1 cellular context compared by ENCODE assay signal in genomic region chr10:104231784-104232612, GRCh38.
TF ChIP-seq lines count a peak whose summit lies in the region.

Gene CFAP43, minus strand, starts transcription at chr10:104232364. Its CDS starts 118 bp downstream, at chr10:104232246.

TF ChIP-seq in WTC11, 78 proteins besides CTCF, POLR2A, EP300 and RAD21 (continued from another document and continues in another):
- no peak for TF ChIP-seq ZNF532 (CRISPR knock-in tag; IDR thresholded peaks at IDR 0.05; ENCODE audit: borderline replicate concordance)
- TF ChIP-seq, protein P1, sequence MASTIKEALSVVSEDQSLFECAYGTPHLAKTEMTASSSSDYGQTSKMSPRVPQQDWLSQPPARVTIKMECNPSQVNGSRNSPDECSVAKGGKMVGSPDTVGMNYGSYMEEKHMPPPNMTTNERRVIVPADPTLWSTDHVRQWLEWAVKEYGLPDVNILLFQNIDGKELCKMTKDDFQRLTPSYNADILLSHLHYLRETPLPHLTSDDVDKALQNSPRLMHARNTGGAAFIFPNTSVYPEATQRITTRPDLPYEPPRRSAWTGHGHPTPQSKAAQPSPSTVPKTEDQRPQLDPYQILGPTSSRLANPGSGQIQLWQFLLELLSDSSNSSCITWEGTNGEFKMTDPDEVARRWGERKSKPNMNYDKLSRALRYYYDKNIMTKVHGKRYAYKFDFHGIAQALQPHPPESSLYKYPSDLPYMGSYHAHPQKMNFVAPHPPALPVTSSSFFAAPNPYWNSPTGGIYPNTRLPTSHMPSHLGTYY (CRISPR knock-in tag; IDR thresholded peaks at IDR 0.05): no peak
- no peak for TF ChIP-seq ZNF317 (CRISPR knock-in tag; IDR thresholded peaks at IDR 0.05; ENCODE audit: borderline replicate concordance, low read depth)
- no peak for TF ChIP-seq ZNF425 (CRISPR knock-in tag; conservative IDR thresholded peaks at IDR 0.05)
- TF ChIP-seq SMAD3 (CRISPR knock-in tag; IDR thresholded peaks at IDR 0.05; ENCODE audit: borderline replicate concordance): peak; percentile 70; the same call in 1 of the 2 replicates
- TF ChIP-seq ATF6 (CRISPR knock-in tag; IDR thresholded peaks at IDR 0.05): no peak
- TF ChIP-seq ZNF671 (CRISPR knock-in tag; IDR thresholded peaks at IDR 0.05): no peak
- no peak for TF ChIP-seq ZNF121 (CRISPR knock-in tag; IDR thresholded peaks at IDR 0.05)
- TF ChIP-seq JUN (CRISPR knock-in tag; IDR thresholded peaks at IDR 0.05): no peak
- TF ChIP-seq, protein P2, sequence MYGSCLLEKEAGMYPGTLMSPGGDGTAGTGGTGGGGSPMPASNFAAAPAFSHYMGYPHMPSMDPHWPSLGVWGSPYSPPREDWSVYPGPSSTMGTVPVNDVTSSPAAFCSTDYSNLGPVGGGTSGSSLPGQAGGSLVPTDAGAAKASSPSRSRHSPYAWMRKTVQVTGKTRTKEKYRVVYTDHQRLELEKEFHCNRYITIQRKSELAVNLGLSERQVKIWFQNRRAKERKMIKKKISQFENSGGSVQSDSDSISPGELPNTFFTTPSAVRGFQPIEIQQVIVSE (CRISPR knock-in tag; IDR thresholded peaks at IDR 0.05; ENCODE audit: borderline replicate concordance): no peak
- no peak for TF ChIP-seq ZMAT4 (CRISPR knock-in tag; IDR thresholded peaks at IDR 0.05)
- 0 out of 2 replicates have a peak, but pooled peaks have one; percentile 72 for TF ChIP-seq ZNF232 (CRISPR knock-in tag; IDR thresholded peaks at IDR 0.05)
- TF ChIP-seq ATF3 (CRISPR knock-in tag; conservative IDR thresholded peaks at IDR 0.05): no peak
- no peak for TF ChIP-seq AFF4 (CRISPR knock-in tag; IDR thresholded peaks at IDR 0.05; ENCODE audit: borderline replicate concordance)
- TF ChIP-seq, protein P3, sequence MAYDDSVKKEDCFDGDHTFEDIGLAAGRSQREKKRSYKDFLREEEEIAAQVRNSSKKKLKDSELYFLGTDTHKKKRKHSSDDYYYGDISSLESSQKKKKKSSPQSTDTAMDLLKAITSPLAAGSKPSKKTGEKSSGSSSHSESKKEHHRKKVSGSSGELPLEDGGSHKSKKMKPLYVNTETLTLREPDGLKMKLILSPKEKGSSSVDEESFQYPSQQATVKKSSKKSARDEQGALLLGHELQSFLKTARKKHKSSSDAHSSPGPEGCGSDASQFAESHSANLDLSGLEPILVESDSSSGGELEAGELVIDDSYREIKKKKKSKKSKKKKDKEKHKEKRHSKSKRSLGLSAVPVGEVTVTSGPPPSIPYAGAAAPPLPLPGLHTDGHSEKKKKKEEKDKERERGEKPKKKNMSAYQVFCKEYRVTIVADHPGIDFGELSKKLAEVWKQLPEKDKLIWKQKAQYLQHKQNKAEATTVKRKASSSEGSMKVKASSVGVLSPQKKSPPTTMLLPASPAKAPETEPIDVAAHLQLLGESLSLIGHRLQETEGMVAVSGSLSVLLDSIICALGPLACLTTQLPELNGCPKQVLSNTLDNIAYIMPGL (CRISPR knock-in tag; IDR thresholded peaks at IDR 0.05): 0 out of 2 replicates have a peak, but pooled peaks have one; percentile 15
- TF ChIP-seq, protein P4, sequence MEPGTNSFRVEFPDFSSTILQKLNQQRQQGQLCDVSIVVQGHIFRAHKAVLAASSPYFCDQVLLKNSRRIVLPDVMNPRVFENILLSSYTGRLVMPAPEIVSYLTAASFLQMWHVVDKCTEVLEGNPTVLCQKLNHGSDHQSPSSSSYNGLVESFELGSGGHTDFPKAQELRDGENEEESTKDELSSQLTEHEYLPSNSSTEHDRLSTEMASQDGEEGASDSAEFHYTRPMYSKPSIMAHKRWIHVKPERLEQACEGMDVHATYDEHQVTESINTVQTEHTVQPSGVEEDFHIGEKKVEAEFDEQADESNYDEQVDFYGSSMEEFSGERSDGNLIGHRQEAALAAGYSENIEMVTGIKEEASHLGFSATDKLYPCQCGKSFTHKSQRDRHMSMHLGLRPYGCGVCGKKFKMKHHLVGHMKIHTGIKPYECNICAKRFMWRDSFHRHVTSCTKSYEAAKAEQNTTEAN (CRISPR knock-in tag; IDR thresholded peaks at IDR 0.05): peak; percentile 63; the same call in 1 of the 2 replicates
- TF ChIP-seq ATF1 (CRISPR knock-in tag; IDR thresholded peaks at IDR 0.05): no peak
- TF ChIP-seq, protein P5, sequence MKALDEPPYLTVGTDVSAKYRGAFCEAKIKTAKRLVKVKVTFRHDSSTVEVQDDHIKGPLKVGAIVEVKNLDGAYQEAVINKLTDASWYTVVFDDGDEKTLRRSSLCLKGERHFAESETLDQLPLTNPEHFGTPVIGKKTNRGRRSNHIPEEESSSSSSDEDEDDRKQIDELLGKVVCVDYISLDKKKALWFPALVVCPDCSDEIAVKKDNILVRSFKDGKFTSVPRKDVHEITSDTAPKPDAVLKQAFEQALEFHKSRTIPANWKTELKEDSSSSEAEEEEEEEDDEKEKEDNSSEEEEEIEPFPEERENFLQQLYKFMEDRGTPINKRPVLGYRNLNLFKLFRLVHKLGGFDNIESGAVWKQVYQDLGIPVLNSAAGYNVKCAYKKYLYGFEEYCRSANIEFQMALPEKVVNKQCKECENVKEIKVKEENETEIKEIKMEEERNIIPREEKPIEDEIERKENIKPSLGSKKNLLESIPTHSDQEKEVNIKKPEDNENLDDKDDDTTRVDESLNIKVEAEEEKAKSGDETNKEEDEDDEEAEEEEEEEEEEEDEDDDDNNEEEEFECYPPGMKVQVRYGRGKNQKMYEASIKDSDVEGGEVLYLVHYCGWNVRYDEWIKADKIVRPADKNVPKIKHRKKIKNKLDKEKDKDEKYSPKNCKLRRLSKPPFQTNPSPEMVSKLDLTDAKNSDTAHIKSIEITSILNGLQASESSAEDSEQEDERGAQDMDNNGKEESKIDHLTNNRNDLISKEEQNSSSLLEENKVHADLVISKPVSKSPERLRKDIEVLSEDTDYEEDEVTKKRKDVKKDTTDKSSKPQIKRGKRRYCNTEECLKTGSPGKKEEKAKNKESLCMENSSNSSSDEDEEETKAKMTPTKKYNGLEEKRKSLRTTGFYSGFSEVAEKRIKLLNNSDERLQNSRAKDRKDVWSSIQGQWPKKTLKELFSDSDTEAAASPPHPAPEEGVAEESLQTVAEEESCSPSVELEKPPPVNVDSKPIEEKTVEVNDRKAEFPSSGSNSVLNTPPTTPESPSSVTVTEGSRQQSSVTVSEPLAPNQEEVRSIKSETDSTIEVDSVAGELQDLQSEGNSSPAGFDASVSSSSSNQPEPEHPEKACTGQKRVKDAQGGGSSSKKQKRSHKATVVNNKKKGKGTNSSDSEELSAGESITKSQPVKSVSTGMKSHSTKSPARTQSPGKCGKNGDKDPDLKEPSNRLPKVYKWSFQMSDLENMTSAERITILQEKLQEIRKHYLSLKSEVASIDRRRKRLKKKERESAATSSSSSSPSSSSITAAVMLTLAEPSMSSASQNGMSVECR (CRISPR knock-in tag; IDR thresholded peaks at IDR 0.05; ENCODE audit: borderline replicate concordance): peak; percentile 46; the same call in 1 of the 2 replicates
- no peak for TF ChIP-seq KAT7 (CRISPR knock-in tag; IDR thresholded peaks at IDR 0.05; ENCODE audit: borderline replicate concordance)
- no peak for TF ChIP-seq NR2C2 (CRISPR knock-in tag; IDR thresholded peaks at IDR 0.05)
- TF ChIP-seq ZBTB21 (CRISPR knock-in tag; IDR thresholded peaks at IDR 0.05; ENCODE audit: borderline replicate concordance): no peak
